Comparison of ENCODE assay signal across 29 cellular contexts in the genomic region with DNA sequence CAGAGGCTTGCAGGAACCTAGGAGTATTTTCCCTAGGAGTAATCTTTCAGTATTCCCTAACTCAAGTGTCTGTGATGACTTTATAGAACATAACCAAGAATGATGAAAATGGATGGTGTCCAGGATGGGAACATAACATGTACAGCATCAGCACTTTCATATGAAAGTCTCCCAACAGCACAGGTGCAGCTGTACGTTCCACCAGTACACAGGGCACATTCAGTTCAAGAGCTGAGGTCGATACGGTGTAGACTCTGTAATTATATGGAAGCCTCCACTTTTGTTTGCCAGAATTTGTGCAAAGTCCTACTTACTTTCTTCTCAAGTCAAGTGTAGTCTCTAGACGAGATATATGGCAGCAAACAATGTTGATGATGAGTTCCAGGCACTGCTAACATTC.
"Had no signal": no experiment of that assay in that cellular context is flagged by ENCODE, and none has a peak within 500 bp of the region (broad histone marks: within the 10 kb centered on the region; RNA-seq: fewer than 3 reads in every experiment).

No MANE protein-coding gene starts in this region.

- H3K9me3 ChIP-seq: neutrophil, pancreas, prostate gland, suprapubic skin, testis, tibial artery, transverse colon, upper lobe of right lung, uterus had no signal

- H3K4me3 ChIP-seq: pancreas, prostate gland, skin epidermis, smooth muscle cell, spleen, suprapubic skin, testis, tibial artery, transverse colon, upper lobe of right lung, uterus had no signal

- H3K27ac ChIP-seq: neutrophil, pancreas, prostate gland, skin epidermis, spleen, suprapubic skin, testis, tibial artery, transverse colon, upper lobe of right lung, uterus had no signal

- H3K27me3 ChIP-seq: neutrophil, pancreas, spleen, suprapubic skin, testis, tibial artery, transverse colon, upper lobe of right lung, uterus had no signal

- DNase-seq: naive thymus-derived CD8-positive, alpha-beta T cell; nephron progenitor cell; nucleus accumbens; pancreas; retina; right cardiac atrium; spleen; stimulated activated CD4-positive, alpha-beta T cell treated with anti-CD3 and anti-CD28 coated beads, Interleukin-12 subunit alpha, Interleukin-12 subunit beta, amount 100 ng/mL, for 4 hours; stimulated activated CD4-positive, alpha-beta T cell treated with anti-CD3 and anti-CD28 coated beads, Interleukin-1b, Interleukin-23, amount 100 ng/mL, for 48 hours; stimulated activated CD4-positive, alpha-beta T cell treated with anti-CD3 and anti-CD28 coated beads, Interleukin-4, amount 100 ng/mL, for 1 hour; stimulated activated CD4-positive, alpha-beta T cell treated with anti-CD3 and anti-CD28 coated beads, Interleukin-4, amount 100 ng/mL, for 4 hours; stimulated activated CD8-positive, alpha-beta memory T cell treated with anti-CD3 and anti-CD28 coated beads, Interleukin-4, amount 100 ng/mL, for 48 hours; stimulated activated naive CD4-positive, alpha-beta T cell; stimulated activated naive CD8-positive, alpha-beta T cell treated with anti-CD3 and anti-CD28 coated beads, Interleukin-15, amount 100 ng/mL, for 72 hours; stimulated activated naive CD8-positive, alpha-beta T cell treated with anti-CD3 and anti-CD28 coated beads, Interleukin-15, Interleukin-2, amounts not matched to agents 100 U/mL and 50 U/mL, for 24 hours; substantia nigra; testis; tibial artery; transverse colon; upper lobe of right lung; uterus had no signal

- H3K4me1 ChIP-seq: pancreas, prostate gland, spleen, suprapubic skin, testis, tibial artery, transverse colon, upper lobe of right lung, uterus had no signal

- H3K4me2 ChIP-seq: smooth muscle cell had no signal

- ATAC-seq: naive thymus-derived CD8-positive, alpha-beta T cell; natural killer cell treated with Interleukin-12 subunit alpha and Interleukin-12 subunit beta and Interleukin-15 and Interleukin-18, amount 100 ng/mL, for 72 hours; pancreas; right cardiac atrium; sciatic nerve; stimulated activated memory B cell treated with anti-CD40 and anti-IgM and Interleukin-4, amounts not matched to agents 10 μg/mL and 1 μg/mL and 100 μg/mL, for 72 hours; stimulated activated naive CD8-positive, alpha-beta T cell treated with anti-CD3 and anti-CD28 coated beads, Interleukin-15, amount 100 ng/mL, for 72 hours; stimulated activated naive CD8-positive, alpha-beta T cell treated with anti-CD3 and anti-CD28 coated beads, Interleukin-15, Interleukin-2, amounts not matched to agents 100 U/mL and 50 U/mL, for 24 hours; upper lobe of right lung had no signal

- H3K36me3 ChIP-seq: neutrophil, pancreas, prostate gland, spleen, suprapubic skin, tibial artery, transverse colon, upper lobe of right lung, uterus had no signal
